ENCODE assay signal across 8 cellular contexts in genomic region chr1:91513160-91513559, GRCh38. TPM values are rescaled to one million over a fixed set of nuclear protein-coding genes. Genes with fewer than 3 reads are reported as not detected.
DNase-seq lines count a peak whose midpoint lies in the region; ATAC-seq and TF ChIP-seq lines count a peak whose summit lies in the region.

No MANE protein-coding gene starts in this region.

- H3K27me3 Mint-ChIP-seq in glutamatergic neuron (ENCODE audit: unreplicated experiment): no peaks in the 10 kb centered on the region

- ATAC-seq in sciatic nerve (peak; percentile 75), GM21367 (IDR thresholded peaks at IDR 0.05; ENCODE audit: unreplicated experiment) (no peak), GM18868 (IDR thresholded peaks at IDR 0.05; ENCODE audit: unreplicated experiment) (no peak)

- H3K27me3 ChIP-seq in ascending aorta: no peaks in the 10 kb centered on the region

- TF ChIP-seq CTCF in ascending aorta (IDR thresholded peaks at IDR 0.05) (peak; percentile 30 to 58 (median 44)), glutamatergic neuron (IDR thresholded peaks at IDR 0.05; ENCODE audit: partially characterized antibody, unreplicated experiment) (peak; percentile 33)

- no peaks in the 10 kb centered on the region for H3K9me3 Mint-ChIP-seq in glutamatergic neuron (ENCODE audit: unreplicated experiment)

- intact Hi-C loops in ascending aorta (cut with DNase I) (loop anchor here (1.0 to 10.0 kb wide), 2 partner anchors 222 to 414 kb away; no protein-coding TSS in a partner anchor), sciatic nerve (cut with DNase I) (no loop called here)

- H3K4me3 ChIP-seq in ascending aorta: no peak overlapping the region

- H3K4me1 ChIP-seq in ascending aorta: no peaks in the 10 kb centered on the region

- DNase-seq in GM03348 (ENCODE audit: low spot score) (peak; percentile 27), ascending aorta (ENCODE audit: low spot score in 2 of 2) (no peak), glutamatergic neuron (no peak), sciatic nerve (ENCODE audit: low spot score) (no peak), NCI-H748 (lab: John Stamatoyannopoulos, UW; ENCODE audit: unreplicated experiment) (no peak), SW 1271 (lab: John Stamatoyannopoulos, UW) (no peak)

- no peak overlapping the region for H3K27ac Mint-ChIP-seq in glutamatergic neuron (ENCODE audit: unreplicated experiment)

- no peaks in the 10 kb centered on the region for H3K36me3 Mint-ChIP-seq in glutamatergic neuron (ENCODE audit: unreplicated experiment)

- peaks cover 3% of the 10 kb centered on the region for H3K4me1 Mint-ChIP-seq in glutamatergic neuron (ENCODE audit: low read depth, unreplicated experiment)

- no peak overlapping the region for H3K27ac ChIP-seq in ascending aorta

- no peaks in the 10 kb centered on the region for H3K36me3 ChIP-seq in ascending aorta

- H3K4me3 Mint-ChIP-seq in glutamatergic neuron (ENCODE audit: unreplicated experiment): no peak overlapping the region

- H3K9me3 ChIP-seq in ascending aorta: no peaks in the 10 kb centered on the region

RNA-seq across cellular contexts. Expression of gene CDC7, which starts 12.5 kb away (rescaled TPM):
- total RNA-seq in ascending aorta (2.7 TPM), glutamatergic neuron (ENCODE audit: unreplicated experiment) (9.9 TPM), sciatic nerve (3.9 TPM)
